1 cellular context compared by ENCODE assay signal in the genomic region with DNA sequence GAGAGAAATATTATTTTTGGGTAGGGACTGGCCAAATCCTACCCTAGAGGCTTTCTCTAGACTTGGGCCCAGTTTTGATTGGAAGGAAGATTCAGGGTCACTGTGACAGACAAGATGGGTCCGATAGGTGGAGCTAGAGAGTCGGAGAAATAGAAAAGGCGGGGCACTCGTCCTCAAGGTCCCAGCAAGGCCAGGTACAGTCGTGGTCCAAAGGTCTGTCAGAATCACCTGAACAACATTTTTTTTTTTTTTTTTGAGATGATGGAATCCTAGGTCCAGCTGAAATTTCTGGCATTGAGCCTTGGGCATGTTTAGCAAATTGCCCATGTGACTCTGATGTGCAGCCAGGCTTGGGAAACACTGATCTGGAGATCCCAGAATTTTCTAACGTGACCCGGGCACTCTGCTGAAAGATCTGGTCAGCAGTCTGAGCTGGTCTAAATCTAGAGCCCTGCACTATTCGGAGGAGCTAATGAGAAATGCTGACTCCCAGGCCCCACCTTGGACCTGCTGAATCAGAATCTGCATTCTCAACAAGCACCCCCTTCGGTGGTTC.
TF ChIP-seq lines count a peak whose summit lies in the region.

No MANE protein-coding gene starts in this region.

TF ChIP-seq in GM23338, 12 proteins besides CTCF, POLR2A, EP300 and RAD21 (continued from another document):
- no peak for TF ChIP-seq ZNF462 (CRISPR knock-in tag; IDR thresholded peaks at IDR 0.05)
- TF ChIP-seq ZNF114 (CRISPR knock-in tag; IDR thresholded peaks at IDR 0.05), result no peak
- TF ChIP-seq, protein P1, sequence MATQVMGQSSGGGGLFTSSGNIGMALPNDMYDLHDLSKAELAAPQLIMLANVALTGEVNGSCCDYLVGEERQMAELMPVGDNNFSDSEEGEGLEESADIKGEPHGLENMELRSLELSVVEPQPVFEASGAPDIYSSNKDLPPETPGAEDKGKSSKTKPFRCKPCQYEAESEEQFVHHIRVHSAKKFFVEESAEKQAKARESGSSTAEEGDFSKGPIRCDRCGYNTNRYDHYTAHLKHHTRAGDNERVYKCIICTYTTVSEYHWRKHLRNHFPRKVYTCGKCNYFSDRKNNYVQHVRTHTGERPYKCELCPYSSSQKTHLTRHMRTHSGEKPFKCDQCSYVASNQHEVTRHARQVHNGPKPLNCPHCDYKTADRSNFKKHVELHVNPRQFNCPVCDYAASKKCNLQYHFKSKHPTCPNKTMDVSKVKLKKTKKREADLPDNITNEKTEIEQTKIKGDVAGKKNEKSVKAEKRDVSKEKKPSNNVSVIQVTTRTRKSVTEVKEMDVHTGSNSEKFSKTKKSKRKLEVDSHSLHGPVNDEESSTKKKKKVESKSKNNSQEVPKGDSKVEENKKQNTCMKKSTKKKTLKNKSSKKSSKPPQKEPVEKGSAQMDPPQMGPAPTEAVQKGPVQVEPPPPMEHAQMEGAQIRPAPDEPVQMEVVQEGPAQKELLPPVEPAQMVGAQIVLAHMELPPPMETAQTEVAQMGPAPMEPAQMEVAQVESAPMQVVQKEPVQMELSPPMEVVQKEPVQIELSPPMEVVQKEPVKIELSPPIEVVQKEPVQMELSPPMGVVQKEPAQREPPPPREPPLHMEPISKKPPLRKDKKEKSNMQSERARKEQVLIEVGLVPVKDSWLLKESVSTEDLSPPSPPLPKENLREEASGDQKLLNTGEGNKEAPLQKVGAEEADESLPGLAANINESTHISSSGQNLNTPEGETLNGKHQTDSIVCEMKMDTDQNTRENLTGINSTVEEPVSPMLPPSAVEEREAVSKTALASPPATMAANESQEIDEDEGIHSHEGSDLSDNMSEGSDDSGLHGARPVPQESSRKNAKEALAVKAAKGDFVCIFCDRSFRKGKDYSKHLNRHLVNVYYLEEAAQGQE (IDR thresholded peaks at IDR 0.05; ENCODE audit: unreplicated experiment), result no peak
- no peak for TF ChIP-seq JUNB (IDR thresholded peaks at IDR 0.05; ENCODE audit: unreplicated experiment)
- no peak for TF ChIP-seq STAT1 (IDR thresholded peaks at IDR 0.05; ENCODE audit: unreplicated experiment)
- TF ChIP-seq NANOG (IDR thresholded peaks at IDR 0.05; ENCODE audit: borderline replicate concordance), result no peak
